In the genomic region with DNA sequence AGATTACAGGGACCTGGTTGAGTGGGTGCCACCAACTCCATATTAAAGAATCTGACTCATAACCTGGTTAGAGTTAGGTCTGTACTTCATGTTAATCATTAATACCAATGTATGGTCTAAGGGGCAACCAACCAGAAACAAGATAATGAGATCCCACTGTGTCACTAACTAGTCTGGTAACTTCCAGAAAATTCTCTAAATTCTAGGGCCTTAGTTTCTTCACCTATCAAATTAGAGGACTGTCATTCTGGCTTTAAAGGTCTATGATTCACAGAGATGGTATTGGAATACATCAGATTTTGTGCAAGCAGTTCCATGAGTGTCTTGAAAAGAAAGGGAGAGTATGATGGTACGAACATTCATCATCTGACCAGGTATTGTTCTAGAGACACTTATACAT, we compare ENCODE assay signal across 24 cellular contexts.
A peak's percentile ranks its signal among the peaks of the same experiment; 100 is the strongest.
DNase-seq lines count a peak whose midpoint lies in the region; ATAC-seq, FAIRE-seq and TF ChIP-seq lines count a peak whose summit lies in the region.
"Had no signal": no experiment of that assay in that cellular context is flagged by ENCODE, and none has a peak within 500 bp of the region (broad histone marks: within the 10 kb centered on the region; RNA-seq: fewer than 3 reads in every experiment).

No MANE protein-coding gene starts in this region.

- no peak overlapping the region for H3K27ac ChIP-seq in lower lobe of right lung
- H3K27ac ChIP-seq: KMS-11, PC-9, RWPE1 had no signal

- H3K4me3 ChIP-seq in lower lobe of right lung: no peak overlapping the region
- H3K4me3 ChIP-seq: PC-9 had no signal

- H3K27me3 ChIP-seq in lower lobe of right lung (ENCODE audit: low read depth): peaks cover 3% of the 10 kb centered on the region

- intact Hi-C loops in lower lobe of right lung (cut with DNase I): no loop called here

- peak; percentile 85 for DNase-seq in Caki2 (ENCODE audit: low read depth)
- peak; percentile 100 for DNase-seq in RCC 7860 (ENCODE audit: low spot score)
- DNase-seq in kidney glomerular epithelial cell (lab: John Stamatoyannopoulos, UW): peak; percentile 79
- peak; percentile 92 for DNase-seq in renal cortical epithelial cell (ENCODE audit: low read depth)
- no peak for DNase-seq in NCI-H1048 (lab: John Stamatoyannopoulos, UW)
- no peak for DNase-seq in lower lobe of right lung
- DNase-seq: 8988T; HCEC 1CT; IMR-90; MM.1S; NCI-H1417; NCI-H1694; NCI-H2029 treated with DMSO at 0.1 percent for 48 hours; NCI-H446 treated with DMSO at 0.1 percent for 48 hours; NCI-H526; NCI-H82; NK-92 treated with Interleukin-12 subunit alpha and Interleukin-12 subunit beta, amount 100 ng/mL, for 24 hours; SHP77 had no signal

- no peaks in the 10 kb centered on the region for H3K36me3 ChIP-seq in lower lobe of right lung

- ATAC-seq in GM19452 (IDR thresholded peaks at IDR 0.05; ENCODE audit: unreplicated experiment): no peak
- ATAC-seq in lower lobe of right lung: no peak

- H3K4me1 ChIP-seq in lower lobe of right lung: peaks cover 8% of the 10 kb centered on the region

- no peak for TF ChIP-seq CTCF in lower lobe of right lung (IDR thresholded peaks at IDR 0.05)

- FAIRE-seq in RCC 7860 (lab: Jason Lieb, UNC): peak; percentile 100
- FAIRE-seq: D721Med, H1 had no signal

- in situ Hi-C loops in Caki2 (cut with HindIII; ENCODE audit: low pct_unique_long_range_greater_than_20kb, low sequenced_read_pairs): no loop called here

- H3K9me3 ChIP-seq in lower lobe of right lung: no peaks in the 10 kb centered on the region

Comparison
In these comparisons a context has a peak if more than half of its experiments do, and no peak if none do; other contexts are left out.
1. DNase-seq: peak in Caki2 (single experiment), RCC 7860 (single experiment), kidney glomerular epithelial cell (single experiment) and renal cortical epithelial cell (single experiment); none in NCI-H1048 (single experiment) and lower lobe of right lung (single experiment).